Comparison of ENCODE assay signal across 9 cellular contexts in the genomic region with DNA sequence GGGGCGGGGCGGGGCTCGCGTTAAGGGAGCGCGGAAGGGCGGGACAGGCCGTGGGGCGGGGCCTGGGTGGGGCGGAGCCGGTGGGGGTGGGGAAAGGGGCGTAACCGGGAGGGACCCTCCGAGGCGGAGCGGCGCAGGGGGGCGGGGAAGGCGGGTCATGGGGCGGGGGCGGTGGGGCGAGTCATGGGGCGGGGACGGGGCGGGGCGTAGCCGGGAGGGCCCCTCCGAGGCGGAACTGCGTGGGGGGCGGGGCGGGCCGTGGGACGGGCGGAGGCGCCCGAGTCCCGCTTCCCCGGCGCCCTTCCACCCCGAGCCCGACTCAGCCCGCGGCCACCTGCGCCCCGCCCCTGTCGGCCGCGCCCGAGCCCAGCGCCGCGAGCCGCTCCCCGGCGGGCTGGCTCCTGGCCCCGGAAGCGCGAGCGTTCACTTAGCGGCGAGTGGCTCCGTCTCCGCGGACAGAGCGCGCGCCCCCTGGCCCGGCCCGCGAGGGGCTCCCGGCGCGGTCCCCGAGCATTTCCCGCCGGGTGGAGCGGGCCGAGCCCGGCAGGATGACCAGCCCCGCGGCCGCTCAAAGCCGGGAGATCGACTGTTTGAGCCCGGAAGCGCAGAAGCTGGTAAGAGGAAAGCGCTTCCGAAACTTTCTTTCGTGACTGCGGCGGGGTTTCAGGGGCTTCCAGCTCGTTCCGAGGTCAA.
DNase-seq lines count a peak whose midpoint lies in the region; ATAC-seq, FAIRE-seq and TF ChIP-seq lines count a peak whose summit lies in the region.
"Had no signal": no experiment of that assay in that cellular context is flagged by ENCODE, and none has a peak within 500 bp of the region (broad histone marks: within the 10 kb centered on the region; RNA-seq: fewer than 3 reads in every experiment).

No MANE protein-coding gene starts in this region.

- dilution Hi-C loops in endothelial cell of umbilical vein (cut with MboI; ENCODE audit: extremely low pct_ligation_motif_present, low sequenced_read_pairs): no loop called here

- H3K27ac Mint-ChIP-seq in CD14-positive monocyte: peak overlapping the region; percentile 96 to 100 (median 99)

- no peak overlapping the region for H2AFZ ChIP-seq in endothelial cell of umbilical vein (ENCODE audit: low read depth, low read length)

- H3K4me2 ChIP-seq in endothelial cell of umbilical vein (ENCODE audit: insufficient read depth, low read length): peak overlapping the region; percentile 86

- H4K20me1 ChIP-seq in endothelial cell of umbilical vein (replicated peaks; ENCODE audit: control insufficient read depth, extremely low read depth, insufficient read depth, low read length): no peaks in the 10 kb centered on the region

- no TSS peak for BruUV-seq in endothelial cell of umbilical vein (replicated peaks; lab: Mats Ljungman, UMichigan)

- H3K4me1 Mint-ChIP-seq in CD14-positive monocyte: peaks cover 67% of the 10 kb centered on the region

- H3K36me3 Mint-ChIP-seq in CD14-positive monocyte: peaks cover 21 to 29% of the 10 kb centered on the region in 2 donors

- peak overlapping the region; percentile 95 for H3K9ac ChIP-seq in endothelial cell of umbilical vein (replicated peaks; ENCODE audit: extremely low read depth, insufficient read depth, low read length)

- H3K9me3 ChIP-seq in endothelial cell of umbilical vein (replicated peaks; ENCODE audit: control insufficient read depth, insufficient read depth, low read length): no peaks in the 10 kb centered on the region
- no peaks in the 10 kb centered on the region for H3K9me3 ChIP-seq in mucosa of descending colon

- peak overlapping the region; percentile 100 for H3K4me3 Mint-ChIP-seq in CD14-positive monocyte

- H3K9me3 Mint-ChIP-seq in CD14-positive monocyte: peaks cover 0 to 2% (median 0%) of the 10 kb centered on the region in 7 donors

- POLR2A ChIA-PET in endothelial cell of umbilical vein (lab: Charles Lee): interaction anchor here (1.2 kb wide), 1 partner anchor 14 kb away, joined by 3 read pairs; no protein-coding TSS in a partner anchor

- no peaks in the 10 kb centered on the region for H3K27me3 ChIP-seq in endothelial cell of umbilical vein (ENCODE audit: control insufficient read depth in 2 of 2, insufficient read depth in 2 of 2, low read length in 2 of 2)

- H3K36me3 ChIP-seq in endothelial cell of umbilical vein (ENCODE audit: control insufficient read depth in 2 of 2, extremely low read depth in 1 of 2, insufficient read depth in 2 of 2, low read length in 2 of 2) (no peaks in the 10 kb centered on the region), mucosa of descending colon (ENCODE audit: low read depth) (no peaks in the 10 kb centered on the region)

- CTCF ChIA-PET in endothelial cell of umbilical vein (lab: Charles Lee): interaction anchor here (0.7 to 4.6 kb wide), 8 partner anchors 11 to 111 kb away, joined by 3 to 42 read pairs (median 4); no protein-coding TSS in a partner anchor

- H3K4me3 ChIP-seq in endothelial cell of umbilical vein (replicated peaks in 1 of 3; ENCODE audit: insufficient read depth in 1 of 3, low read depth in 1 of 3, low read length in 3 of 3) (peak overlapping the region; percentile 81 to 86 (median 84)), mucosa of descending colon (peak overlapping the region; percentile 83)

- no peaks in the 10 kb centered on the region for H3K9me1 ChIP-seq in endothelial cell of umbilical vein (replicated peaks; ENCODE audit: control insufficient read depth, extremely low read depth, insufficient read depth, low read length)

- TF ChIP-seq CTCF in CD14-positive monocyte (IDR thresholded peaks at IDR 0.05): no peak
- no peak for TF ChIP-seq CTCF in endothelial cell of umbilical vein (IDR thresholded peaks at IDR 0.05; ENCODE audit: extremely low read depth in 1 of 2, insufficient read depth in 1 of 2, low read depth in 1 of 2, low read length in 2 of 2)
- peak; percentile 12 for TF ChIP-seq CTCF in mucosa of descending colon (IDR thresholded peaks at IDR 0.05)

- TF ChIP-seq POLR2A in endothelial cell of umbilical vein (IDR thresholded peaks at IDR 0.05; ENCODE audit: low read depth, low read length): no peak

- H3K4me1 ChIP-seq in endothelial cell of umbilical vein (ENCODE audit: control insufficient read depth, extremely low read depth, insufficient read depth, low read length) (peaks cover 55% of the 10 kb centered on the region), mucosa of descending colon (ENCODE audit: low read depth) (peaks cover 74% of the 10 kb centered on the region)

- peaks cover 0 to 3% (median 0%) of the 10 kb centered on the region in 3 donors for H3K27me3 Mint-ChIP-seq in CD14-positive monocyte (ENCODE audit: low read depth in 3 of 3)

- ATAC-seq in GM19372 (IDR thresholded peaks at IDR 0.05; ENCODE audit: low read depth, unreplicated experiment) (peak; percentile 65), HG03521 (IDR thresholded peaks at IDR 0.05; ENCODE audit: unreplicated experiment) (peak; percentile 50), mucosa of descending colon (peak; percentile 83)

- H3K27ac ChIP-seq in endothelial cell of umbilical vein (ENCODE audit: insufficient read depth, low read depth, low read length): peak overlapping the region; percentile 87

- H3K79me2 ChIP-seq in endothelial cell of umbilical vein (ENCODE audit: control insufficient read depth, insufficient read depth, low read length): peaks cover 42% of the 10 kb centered on the region

- DNase-seq in CD14-positive monocyte (ENCODE audit: low spot score): peak; percentile 97
- DNase-seq in NOMO-1 treated with DMSO at 0.1 percent for 48 hours (lab: John Stamatoyannopoulos, UW; ENCODE audit: unreplicated experiment): peak; percentile 81
- DNase-seq in activated CD8-positive, alpha-beta memory T cell treated with anti-CD3 and anti-CD28 coated beads, Interleukin-2, amount 50 U/mL, for 24 hours (ENCODE audit: extremely low read depth): peak; percentile 76
- peak; percentile 69 for DNase-seq in endothelial cell of umbilical vein (ENCODE audit: low read depth, low spot score)
- DNase-seq in mucosa of descending colon: peak; percentile 97 to 99 (median 99)
- peak; percentile 92 to 93 for DNase-seq in stimulated activated CD8-positive, alpha-beta memory T cell treated with anti-CD3 and anti-CD28 coated beads, Interleukin-7, amount 100 ng/mL, for 1 hour (ENCODE audit: low read depth in 2 of 2)

- FAIRE-seq in endothelial cell of umbilical vein (lab: Jason Lieb, UNC): peak; percentile 12
- FAIRE-seq: endometrium had no signal

- intact Hi-C loops in CD14-positive monocyte (cut with micrococcal nuclease): loop anchor here (2.0 to 5.0 kb wide), 2 partner anchors 19 to 35 kb away; no protein-coding TSS in a partner anchor
- intact Hi-C loops in endothelial cell of umbilical vein (cut with micrococcal nuclease): loop anchor here (2.0 kb wide), 2 partner anchors 41 to 89 kb away; no protein-coding TSS in a partner anchor
- intact Hi-C loops in mucosa of descending colon (cut with DNase I, micrococcal nuclease): no loop called here

TF ChIP-seq in endothelial cell of umbilical vein, 7 proteins besides CTCF, POLR2A, EP300 and RAD21:
- peak; percentile 70 for TF ChIP-seq POLR2AphosphoS5 (IDR thresholded peaks at IDR 0.05; ENCODE audit: insufficient read depth, low read depth, low read length)
- no peak for TF ChIP-seq FOS (IDR thresholded peaks at IDR 0.05; ENCODE audit: borderline replicate concordance, insufficient read depth, low read length)
TF ChIP-seq in endothelial cell of umbilical vein: peak in this region for 1.

Comparison
In these comparisons a context has a peak if more than half of its experiments do, and no peak if none do; other contexts are left out.
1. Peak in every context shown above with its lines: DNase-seq, ATAC-seq, H3K4me3 ChIP-seq and H3K27ac ChIP-seq.
2. intact Hi-C loops: an anchor here in CD14-positive monocyte (2.0 to 5.0 kb wide) and endothelial cell of umbilical vein (2.0 kb wide); none called in mucosa of descending colon.